Comparison of ENCODE assay signal across 8 cellular contexts in the genomic region with DNA sequence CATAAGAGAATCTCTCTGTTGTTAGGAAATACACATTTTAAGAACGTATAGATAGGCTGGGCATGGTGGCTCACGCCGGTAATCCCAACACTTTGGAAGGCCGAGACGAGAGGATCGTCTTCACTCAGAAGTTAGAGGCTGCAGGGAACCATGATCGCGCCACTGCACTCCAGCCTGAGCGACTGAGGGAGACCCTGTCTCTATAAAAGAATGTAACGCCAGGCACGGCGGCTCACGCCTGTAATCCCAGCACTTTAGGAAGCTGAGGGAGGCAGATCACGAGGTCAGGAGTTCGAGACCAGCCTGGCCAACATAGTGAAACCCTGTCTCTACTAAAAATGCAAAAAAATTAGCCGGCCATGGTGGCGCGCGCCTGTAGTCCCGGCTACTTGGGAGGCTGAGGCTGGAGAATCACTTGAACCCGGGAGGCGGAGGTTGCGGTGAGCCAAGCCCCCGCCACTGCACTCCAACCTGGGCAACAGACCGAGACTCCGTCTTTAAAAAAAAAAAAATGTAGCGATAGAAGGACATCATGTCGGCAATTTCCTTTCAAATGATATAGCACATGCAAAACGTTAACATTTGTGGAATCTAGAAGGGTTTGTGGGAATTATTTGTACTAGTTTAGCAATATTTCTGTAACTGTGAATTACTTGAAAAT. TPM values are rescaled to one million over a fixed set of nuclear protein-coding genes. Genes with fewer than 3 reads are reported as not detected.
DNase-seq lines count a peak whose midpoint lies in the region; ATAC-seq and TF ChIP-seq lines count a peak whose summit lies in the region.

No MANE protein-coding gene starts in this region.

- H3K4me3 Mint-ChIP-seq in GM23338 (peak overlapping the region; percentile 93), WTC11 (peak overlapping the region; percentile 96)

- peak overlapping the region; percentile 99 for H3K27ac Mint-ChIP-seq in GM23338
- peak overlapping the region; percentile 93 for H3K27ac Mint-ChIP-seq in WTC11

- TF ChIP-seq CTCF in GM23338 (conservative IDR thresholded peaks at IDR 0.05; ENCODE audit: low read depth in 2 of 2), result no peak
- no peak for TF ChIP-seq CTCF in WTC11 (IDR thresholded peaks at IDR 0.05)
- no peak for TF ChIP-seq CTCF in gastroesophageal sphincter (IDR thresholded peaks at IDR 0.05)

- H3K36me3 ChIP-seq in GM23338 (ENCODE audit: insufficient read depth) (peaks cover 36% of the 10 kb centered on the region), gastroesophageal sphincter (peaks cover 3 to 34% of the 10 kb centered on the region in 2 donors)

- H4K20me1 ChIP-seq in GM23338 (replicated peaks; ENCODE audit: insufficient read depth), result peaks cover 35% of the 10 kb centered on the region

- H3K4me2 ChIP-seq in GM23338, result peak overlapping the region; percentile 97

- H3K9me3 Mint-ChIP-seq in GM23338, result no peaks in the 10 kb centered on the region
- H3K9me3 Mint-ChIP-seq in WTC11, result no peaks in the 10 kb centered on the region

- H3K9me3 ChIP-seq in gastroesophageal sphincter, result no peaks in the 10 kb centered on the region

- no peak for TF ChIP-seq POLR2A in gastroesophageal sphincter (IDR thresholded peaks at IDR 0.05)

- H3K27me3 Mint-ChIP-seq in GM23338 (ENCODE audit: insufficient read depth, low read depth, poor library complexity) (peaks cover 6% of the 10 kb centered on the region), WTC11 (ENCODE audit: low read depth) (no peaks in the 10 kb centered on the region)

- no peak for ATAC-seq in GM23338
- no peak for ATAC-seq in WTC11
- ATAC-seq in gastroesophageal sphincter, result no peak
- ATAC-seq in HG03565 (IDR thresholded peaks at IDR 0.05; ENCODE audit: unreplicated experiment), result no peak

- 51 to 56% methylated on average over 23 of the region's 29 CpGs for WGBS in gastroesophageal sphincter (ENCODE audit: low coverage in 1 of 2), 2 donors

- peaks cover 31% of the 10 kb centered on the region for H3F3A ChIP-seq in GM23338 (replicated peaks; ENCODE audit: low read depth)

- H3K9me2 ChIP-seq in GM23338 (ENCODE audit: insufficient read depth), result no peaks in the 10 kb centered on the region

- H3K4me1 ChIP-seq in GM23338 (ENCODE audit: insufficient read depth) (peaks cover 15% of the 10 kb centered on the region), gastroesophageal sphincter (peaks cover 6 to 59% (median 35%) of the 10 kb centered on the region in 3 donors)

- H3K27me3 ChIP-seq in GM23338 (ENCODE audit: insufficient read depth), result no peaks in the 10 kb centered on the region
- H3K27me3 ChIP-seq in gastroesophageal sphincter, result no peaks in the 10 kb centered on the region

- H3K36me3 Mint-ChIP-seq in GM23338 (ENCODE audit: low read depth), result peaks cover 46% of the 10 kb centered on the region
- peaks cover 31% of the 10 kb centered on the region for H3K36me3 Mint-ChIP-seq in WTC11

- H3K79me2 ChIP-seq in GM23338 (replicated peaks; ENCODE audit: insufficient read depth), result peaks cover 34% of the 10 kb centered on the region

- POLR2A ChIA-PET in WTC11 (lab: Charles Lee), result interaction anchor here (0.6 to 1.5 kb wide), 5 partner anchors 14 to 69 kb away, joined by 3 to 7 read pairs (median 4); a partner anchor contains a TSS

- H2AFZ ChIP-seq in GM23338, result peak overlapping the region; percentile 11; the same call in 1 of the 2 replicates

- H3K4me1 Mint-ChIP-seq in GM23338 (peaks cover 24% of the 10 kb centered on the region), WTC11 (peaks cover 25% of the 10 kb centered on the region)

- H3K27ac ChIP-seq in GM23338 (ENCODE audit: low read depth) (peak overlapping the region; percentile 60), gastroesophageal sphincter (peak overlapping the region; percentile 67 to 96 (median 92))

- H3K4me3 ChIP-seq in GM23338 (peak overlapping the region; percentile 53), gastroesophageal sphincter (peak overlapping the region; percentile 77 to 94), skeletal muscle cell (ENCODE audit: low read depth, low read length) (peak overlapping the region; percentile 97)

- CTCF ChIA-PET in WTC11 (lab: Charles Lee), result interaction anchor here (1.0 to 1.3 kb wide), 4 partner anchors 49 to 147 kb away, joined by 3 to 4 read pairs (median 4); a partner anchor contains a TSS

- TF ChIP-seq EP300 in gastroesophageal sphincter (IDR thresholded peaks at IDR 0.05), result no peak

- DNase-seq in GM23338 (ENCODE audit: low spot score), result no peak
- DNase-seq in WTC11 (ENCODE audit: low spot score), result no peak
- DNase-seq in skeletal muscle cell (ENCODE audit: low read depth), result no peak
- DNase-seq in NCI-H1105 treated with DMSO at 0.1 percent for 48 hours (lab: John Stamatoyannopoulos, UW), result no peak
- DNase-seq in GDM1 (lab: John Stamatoyannopoulos, UW), result no peak
- DNase-seq in epidermal melanocyte (ENCODE audit: insufficient read length, low spot score), result no peak

TF ChIP-seq in GM23338, 12 proteins besides CTCF, POLR2A, EP300 and RAD21 (continues in another document):
- TF ChIP-seq, protein P1, sequence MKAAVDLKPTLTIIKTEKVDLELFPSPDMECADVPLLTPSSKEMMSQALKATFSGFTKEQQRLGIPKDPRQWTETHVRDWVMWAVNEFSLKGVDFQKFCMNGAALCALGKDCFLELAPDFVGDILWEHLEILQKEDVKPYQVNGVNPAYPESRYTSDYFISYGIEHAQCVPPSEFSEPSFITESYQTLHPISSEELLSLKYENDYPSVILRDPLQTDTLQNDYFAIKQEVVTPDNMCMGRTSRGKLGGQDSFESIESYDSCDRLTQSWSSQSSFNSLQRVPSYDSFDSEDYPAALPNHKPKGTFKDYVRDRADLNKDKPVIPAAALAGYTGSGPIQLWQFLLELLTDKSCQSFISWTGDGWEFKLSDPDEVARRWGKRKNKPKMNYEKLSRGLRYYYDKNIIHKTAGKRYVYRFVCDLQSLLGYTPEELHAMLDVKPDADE (IDR thresholded peaks at IDR 0.05), result no peak
- TF ChIP-seq NANOG (IDR thresholded peaks at IDR 0.05; ENCODE audit: borderline replicate concordance) (no peak), JUNB (IDR thresholded peaks at IDR 0.05; ENCODE audit: unreplicated experiment) (no peak), EZH2 (IDR thresholded peaks at IDR 0.05; ENCODE audit: low read depth, unreplicated experiment) (no peak), ZNF331 (CRISPR knock-in tag; IDR thresholded peaks at IDR 0.05; ENCODE audit: low read depth) (no peak)

TF ChIP-seq in WTC11, 78 proteins besides CTCF, POLR2A, EP300 and RAD21:
- TF ChIP-seq GTF2I (CRISPR knock-in tag; conservative IDR thresholded peaks at IDR 0.05) (0 out of 2 replicates have a peak, but pooled peaks have one; percentile 31), ZNF232 (CRISPR knock-in tag; IDR thresholded peaks at IDR 0.05) (no peak)

RNA-seq across cellular contexts. Expression of a gene that starts 0.7 kb away (rescaled TPM):
- total RNA-seq in GM23338 (2014; rRNA removed; shearing (Covaris generic)), result 510 and 596 TPM in 2 replicates
- polyA plus RNA-seq in GM23338 (2016; fragmentation: Nextera tagmentation; extraction: Ambion mirVana), result 1,727 and 1,748 TPM in 2 replicates
- total RNA-seq in WTC11 (2021) (2,759 to 2,816 TPM (median 2,760 TPM) in 3 replicates), gastroesophageal sphincter (100 to 1,000 TPM; 339 to 470 (median 384) TPM)

RNA-seq across cellular contexts. Expression of a gene that starts 20.5 kb away (rescaled TPM):
- total RNA-seq in GM23338 (2014; rRNA removed; shearing (Covaris generic)), result 7.4 and 10.5 TPM in 2 replicates
- 1.3 and 1.4 TPM in 2 replicates for polyA plus RNA-seq in GM23338 (2016; fragmentation: Nextera tagmentation; extraction: Ambion mirVana)
- 7.2 to 11.2 TPM (median 9.7 TPM) in 3 replicates for total RNA-seq in WTC11 (2021)
- total RNA-seq in gastroesophageal sphincter, result 1 to 10 TPM; 4.6 to 7.9 (median 5.3) TPM

RNA-seq across cellular contexts. Expression of a gene that starts 49.4 kb away (rescaled TPM):
- total RNA-seq in GM23338 (2014; rRNA removed; shearing (Covaris generic)), result 13.6 and 18.0 TPM in 2 replicates
- 11.8 and 14.1 TPM in 2 replicates for polyA plus RNA-seq in GM23338 (2016; fragmentation: Nextera tagmentation; extraction: Ambion mirVana)
- total RNA-seq in WTC11 (2021) (15.6 to 19.8 TPM (median 17.2 TPM) in 3 replicates), gastroesophageal sphincter (1 to 10 TPM; 3.4 to 7.0 (median 4.7) TPM)
